In the genomic region with DNA sequence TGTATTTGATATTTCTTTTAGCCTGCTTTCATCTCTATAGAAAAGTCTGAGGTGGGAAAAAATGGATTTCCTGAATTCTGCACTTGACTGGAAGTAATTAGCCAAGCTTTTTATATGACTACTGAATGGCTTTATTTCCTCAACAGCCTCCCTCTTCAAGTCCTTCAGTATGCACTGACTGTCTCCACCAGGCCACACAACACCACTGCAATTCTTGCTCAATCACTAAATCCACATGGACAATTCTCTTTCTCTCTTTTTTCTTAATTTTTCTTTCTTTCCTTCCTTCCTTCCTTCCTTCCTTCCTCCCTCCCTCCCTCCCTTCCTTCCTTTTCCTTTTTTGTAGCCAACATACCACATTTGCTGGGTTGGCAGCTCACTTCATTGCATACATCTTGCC, we compare ENCODE assay signal across 18 cellular contexts.
DNase-seq lines count a peak whose midpoint lies in the region; ATAC-seq and TF ChIP-seq lines count a peak whose summit lies in the region.
"Had no signal": no experiment of that assay in that cellular context is flagged by ENCODE, and none has a peak within 500 bp of the region (broad histone marks: within the 10 kb centered on the region; RNA-seq: fewer than 3 reads in every experiment).

No MANE protein-coding gene starts in this region.

- TF ChIP-seq CTCF in GM23338 (conservative IDR thresholded peaks at IDR 0.05; ENCODE audit: low read depth in 2 of 2) (no peak), fibroblast of villous mesenchyme (IDR thresholded peaks at IDR 0.05; ENCODE audit: insufficient read depth, low read depth, low read length) (no peak), tibial artery (IDR thresholded peaks at IDR 0.05) (no peak)

- H3K4me3 Mint-ChIP-seq in GM23338: no peak overlapping the region
- H3K4me3 Mint-ChIP-seq: CD8-positive, alpha-beta T cell had no signal

- no peak overlapping the region for H3K4me3 ChIP-seq in GM23338
- H3K4me3 ChIP-seq in SK-N-MC: peak overlapping the region; percentile 54
- no peak overlapping the region for H3K4me3 ChIP-seq in fibroblast of villous mesenchyme (ENCODE audit: low read depth, low read length)
- no peak overlapping the region for H3K4me3 ChIP-seq in tibial artery
- H3K4me3 ChIP-seq: A549; BLaER1 treated with 17β-estradiol and CSF1 and Interleukin-3, amounts not matched to agents 10 nM and 100 nM; GM12878; GM23248 had no signal

- H3K27me3 Mint-ChIP-seq in GM23338 (ENCODE audit: insufficient read depth, low read depth, poor library complexity): peaks cover 2% of the 10 kb centered on the region

- no peaks in the 10 kb centered on the region for H3K36me3 ChIP-seq in GM23338 (ENCODE audit: insufficient read depth)
- no peaks in the 10 kb centered on the region for H3K36me3 ChIP-seq in SK-N-MC (ENCODE audit: insufficient read depth, low read length)
- H3K36me3 ChIP-seq in tibial artery: no peaks in the 10 kb centered on the region
- H3K36me3 ChIP-seq: BLaER1 treated with 17β-estradiol and CSF1 and Interleukin-3, amounts not matched to agents 10 nM and 100 nM had no signal

- H3K27ac ChIP-seq in GM23338 (ENCODE audit: low read depth) (no peak overlapping the region), SK-N-MC (peak overlapping the region; percentile 93), tibial artery (no peak overlapping the region)
- H3K27ac ChIP-seq: A549; BLaER1 treated with 17β-estradiol and CSF1 and Interleukin-3, amounts not matched to agents 10 nM and 100 nM; GM23248 had no signal

- H4K20me1 ChIP-seq in GM23338 (replicated peaks; ENCODE audit: insufficient read depth): no peaks in the 10 kb centered on the region
- H4K20me1 ChIP-seq: BLaER1 treated with 17β-estradiol and CSF1 and Interleukin-3, amounts not matched to agents 10 nM and 100 nM had no signal

- peaks cover 4% of the 10 kb centered on the region; the same call in 2 of the 3 replicates for H3K9me3 Mint-ChIP-seq in GM23338
- H3K9me3 Mint-ChIP-seq: CD8-positive, alpha-beta T cell had no signal

- H3K4me1 ChIP-seq in GM23338 (ENCODE audit: insufficient read depth) (no peaks in the 10 kb centered on the region), tibial artery (no peaks in the 10 kb centered on the region)
- H3K4me1 ChIP-seq: A549 had no signal

- H3K27ac Mint-ChIP-seq in GM23338: no peak overlapping the region
- H3K27ac Mint-ChIP-seq: CD8-positive, alpha-beta T cell had no signal

- no peaks in the 10 kb centered on the region for H3K27me3 ChIP-seq in GM23338 (ENCODE audit: insufficient read depth)
- H3K27me3 ChIP-seq in tibial artery: no peaks in the 10 kb centered on the region
- H3K27me3 ChIP-seq: BLaER1 treated with 17β-estradiol and CSF1 and Interleukin-3, amounts not matched to agents 10 nM and 100 nM had no signal

- H3K36me3 Mint-ChIP-seq in GM23338 (ENCODE audit: low read depth): no peaks in the 10 kb centered on the region
- H3K36me3 Mint-ChIP-seq: CD8-positive, alpha-beta T cell had no signal

- no peak for ATAC-seq in GM23338
- ATAC-seq in HG03095 (IDR thresholded peaks at IDR 0.05; ENCODE audit: unreplicated experiment): no peak
- ATAC-seq: A549; CD8-positive, alpha-beta T cell; GM12878 had no signal

- intact Hi-C loops in tibial artery (cut with DNase I; ENCODE audit: low total_unique reads): no loop called here

- H3F3A ChIP-seq in GM23338 (replicated peaks; ENCODE audit: low read depth): no peaks in the 10 kb centered on the region

- peaks cover 3% of the 10 kb centered on the region; the same call in 1 of the 2 replicates for H3K9me3 ChIP-seq in SK-N-MC (ENCODE audit: low read depth, low read length)
- H3K9me3 ChIP-seq in tibial artery: no peaks in the 10 kb centered on the region
- H3K9me3 ChIP-seq: A549 had no signal

- no peak overlapping the region for H3K4me2 ChIP-seq in GM23338
- H3K4me2 ChIP-seq: A549 had no signal

- H2AFZ ChIP-seq in GM23338: 0 out of 2 replicates have a peak overlapping the region, but pooled peaks have one; percentile 38
- H2AFZ ChIP-seq: GM23248 had no signal

- H3K79me2 ChIP-seq in GM23338 (replicated peaks; ENCODE audit: insufficient read depth): no peaks in the 10 kb centered on the region

- peak overlapping the region; percentile 5 for H3K9ac ChIP-seq in SK-N-MC (ENCODE audit: insufficient read length)
- H3K9ac ChIP-seq: BLaER1 treated with 17β-estradiol and CSF1 and Interleukin-3, amounts not matched to agents 10 nM and 100 nM; GM23248 had no signal

- no peaks in the 10 kb centered on the region for H3K9me2 ChIP-seq in GM23338 (ENCODE audit: insufficient read depth)

- no peak for DNase-seq in GM23338 (ENCODE audit: low spot score)
- DNase-seq in SK-N-MC (ENCODE audit: low read depth, low spot score): peak; percentile 77
- peak; percentile 10 for DNase-seq in fibroblast of villous mesenchyme (ENCODE audit: low read depth)
- DNase-seq in islet precursor cell: no peak
- DNase-seq in tibial artery: no peak
- DNase-seq: CD8-positive, alpha-beta T cell; DMS 273 treated with DMSO at 0.1 percent for 48 hours; DMS53; DND-41; EL; GM23248; HCEC 1CT; IMR-90; KBM-7 had no signal

- H3K4me1 Mint-ChIP-seq in GM23338: peaks cover 5% of the 10 kb centered on the region; the same call in 1 of the 3 replicates

TF ChIP-seq in GM23338, 12 proteins besides CTCF, POLR2A, EP300 and RAD21 (continues in another document):
- TF ChIP-seq ZNF462 (CRISPR knock-in tag; IDR thresholded peaks at IDR 0.05) (no peak), EZH2 (IDR thresholded peaks at IDR 0.05; ENCODE audit: low read depth, unreplicated experiment) (no peak), ZNF331 (CRISPR knock-in tag; IDR thresholded peaks at IDR 0.05; ENCODE audit: low read depth) (no peak), EZH2phosphoT487 (IDR thresholded peaks at IDR 0.05; ENCODE audit: unreplicated experiment) (no peak), ZNF114 (CRISPR knock-in tag; IDR thresholded peaks at IDR 0.05) (no peak), CREB1 (CRISPR knock-in tag; IDR thresholded peaks at IDR 0.05; ENCODE audit: low read depth) (no peak), JUNB (IDR thresholded peaks at IDR 0.05; ENCODE audit: unreplicated experiment) (no peak), POLR2AphosphoS5 (IDR thresholded peaks at IDR 0.05; ENCODE audit: low read depth) (no peak)

Comparison
In these comparisons a context has a peak if more than half of its experiments do, and no peak if none do; other contexts are left out.
1. DNase-seq: peak in SK-N-MC (single experiment) and fibroblast of villous mesenchyme (single experiment); none in GM23338 (single experiment), islet precursor cell (single experiment) and tibial artery (0 of 2).